In genomic region chr16:8130197-8130596, GRCh38 we compare ENCODE assay signal across 7 cellular contexts.
"Had no signal": no experiment of that assay in that cellular context is flagged by ENCODE, and none has a peak within 500 bp of the region (broad histone marks: within the 10 kb centered on the region; RNA-seq: fewer than 3 reads in every experiment).

No MANE protein-coding gene starts in this region.

- H3K4me2 ChIP-seq: KMS-11 had no signal

- H3K9ac ChIP-seq: KMS-11 had no signal

- ATAC-seq: HepG2 had no signal

- DNase-seq: IMR-90, KBM-7, KG1 had no signal

- FAIRE-seq: HepG2, HTR-8/SVneo had no signal

- H3K27ac ChIP-seq: HL-60, KMS-11 had no signal
